In the genomic region with DNA sequence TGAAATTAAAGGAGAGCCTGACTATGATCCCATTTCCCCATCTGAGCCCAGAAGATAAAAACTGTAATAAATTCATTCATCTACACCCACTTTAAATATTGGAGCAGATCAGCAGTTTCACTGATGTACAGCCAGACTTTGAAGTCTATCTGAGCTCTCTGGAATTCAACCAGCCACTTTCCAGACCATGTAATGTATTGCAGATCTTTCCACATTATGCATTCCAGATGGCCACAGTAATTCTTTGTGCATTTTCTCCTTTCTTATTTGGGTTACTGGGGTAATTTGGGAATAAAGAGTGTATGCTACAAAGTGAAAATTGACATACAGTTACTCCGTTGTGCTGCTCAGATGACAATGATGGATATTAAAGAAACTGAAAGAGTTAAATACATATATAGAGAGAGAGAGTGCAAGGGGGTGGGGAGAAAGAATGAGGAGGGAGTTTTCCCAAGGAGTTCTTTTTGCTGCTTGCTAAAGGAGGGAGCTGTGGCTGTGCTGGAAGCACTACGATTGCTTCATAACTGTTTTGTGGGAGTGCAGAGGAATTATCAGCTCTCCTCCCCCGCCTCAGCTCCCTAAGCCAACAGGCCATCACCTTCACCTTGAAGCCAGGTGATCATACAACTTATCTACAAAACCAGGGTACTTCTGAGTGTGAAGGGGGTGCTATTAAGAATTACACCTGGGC, we compare ENCODE assay signal across 13 cellular contexts.
DNase-seq lines count a peak whose midpoint lies in the region; TF ChIP-seq lines count a peak whose summit lies in the region.
"Had no signal": no experiment of that assay in that cellular context is flagged by ENCODE, and none has a peak within 500 bp of the region (broad histone marks: within the 10 kb centered on the region; RNA-seq: fewer than 3 reads in every experiment).

No MANE protein-coding gene starts in this region.

- intact Hi-C loops in uterus (cut with DNase I; ENCODE audit: low total_unique reads): no loop called here

- TF ChIP-seq CTCF in fibroblast of lung (conservative IDR thresholded peaks at IDR 0.05 in 1 of 2, IDR thresholded peaks at IDR 0.05 in 1 of 2; ENCODE audit: low read depth in 1 of 2, low read length in 2 of 2) (no peak), nephron (IDR thresholded peaks at IDR 0.05; ENCODE audit: unreplicated experiment in 3 of 3) (no peak), uterus (IDR thresholded peaks at IDR 0.05) (no peak)

- H3K79me2 ChIP-seq in fibroblast of lung (ENCODE audit: control insufficient read depth, insufficient read depth, low read length): no peaks in the 10 kb centered on the region

- H3K27me3 ChIP-seq in fibroblast of lung (ENCODE audit: control insufficient read depth, insufficient read depth, low read length) (no peaks in the 10 kb centered on the region), uterus (no peaks in the 10 kb centered on the region)
- H3K27me3 ChIP-seq: pancreas had no signal

- no peaks in the 10 kb centered on the region for H3K36me3 ChIP-seq in fibroblast of lung (ENCODE audit: control insufficient read depth, insufficient read depth, low read length)
- H3K36me3 ChIP-seq in uterus: no peaks in the 10 kb centered on the region
- H3K36me3 ChIP-seq: pancreas had no signal

- TF ChIP-seq POLR2A in uterus (IDR thresholded peaks at IDR 0.05): no peak

- H3K27ac ChIP-seq in fibroblast of lung (ENCODE audit: insufficient read depth, low read length) (no peak overlapping the region), uterus (peak overlapping the region; percentile 75 to 80)
- H3K27ac ChIP-seq: 22Rv1 had no signal

- no peak overlapping the region for H3K9ac ChIP-seq in fibroblast of lung (ENCODE audit: insufficient read depth, low read length)

- H3K4me1 ChIP-seq in fibroblast of lung (ENCODE audit: control insufficient read depth, extremely low read depth, insufficient read depth, low read length) (peaks cover 5% of the 10 kb centered on the region), uterus (peaks cover 0 to 7% of the 10 kb centered on the region in 2 donors)
- H3K4me1 ChIP-seq: pancreas had no signal

- DNase-seq in DMS 273 (lab: John Stamatoyannopoulos, UW; ENCODE audit: unreplicated experiment) (peak; percentile 5), DMS 273 treated with DMSO at 0.1 percent for 48 hours (lab: John Stamatoyannopoulos, UW) (no peak), fibroblast of lung (ENCODE audit: low read depth in 2 of 2) (peak; percentile 86 to 88), uterus (peak; percentile 59 to 70), H4 (ENCODE audit: low spot score) (no peak), NCI-H510A treated with DMSO at 0.1 percent for 48 hours (lab: John Stamatoyannopoulos, UW) (no peak), islet precursor cell (no peak)
- DNase-seq: activated CD8-positive, alpha-beta memory T cell treated with anti-CD3 and anti-CD28 coated beads for 24 hours; NCI-H1694 treated with DMSO at 0.1 percent for 48 hours; pancreas had no signal

- H3K4me2 ChIP-seq in fibroblast of lung (ENCODE audit: extremely low read depth, insufficient read depth, low read length): peak overlapping the region; percentile 40

- H3K27ac Mint-ChIP-seq in nephron: peak overlapping the region; percentile 93 to 95 (median 93)
- H3K27ac Mint-ChIP-seq: activated naive CD4-positive, alpha-beta T cell treated with anti-CD3 and anti-CD28 coated beads, Interleukin-2, amount 50 U/mL, for 72 hours had no signal

- no peak overlapping the region for H2AFZ ChIP-seq in fibroblast of lung (ENCODE audit: low read length)

- H3K4me3 ChIP-seq in fibroblast of lung (replicated peaks in 1 of 4; ENCODE audit: control extremely low read depth in 1 of 4, insufficient read depth in 1 of 4, low read depth in 3 of 4, low read length in 4 of 4) (no peak overlapping the region), uterus (peak overlapping the region in 1 of 2 donors; percentile 22)
- H3K4me3 ChIP-seq: pancreas had no signal

- no peaks in the 10 kb centered on the region for H3K36me3 Mint-ChIP-seq in nephron (ENCODE audit: low read depth)
- H3K36me3 Mint-ChIP-seq: activated naive CD4-positive, alpha-beta T cell treated with anti-CD3 and anti-CD28 coated beads, Interleukin-2, amount 50 U/mL, for 72 hours had no signal

- peak overlapping the region; percentile 20 to 74 (median 51) for H3K4me3 Mint-ChIP-seq in nephron

- no peaks in the 10 kb centered on the region for H3K9me3 Mint-ChIP-seq in nephron
- H3K9me3 Mint-ChIP-seq: activated naive CD4-positive, alpha-beta T cell treated with anti-CD3 and anti-CD28 coated beads, Interleukin-2, amount 50 U/mL, for 72 hours had no signal

- H4K20me1 ChIP-seq in fibroblast of lung (ENCODE audit: control insufficient read depth, extremely low read depth, insufficient read depth, low read length): no peaks in the 10 kb centered on the region

- no peaks in the 10 kb centered on the region for H3K27me3 Mint-ChIP-seq in nephron (ENCODE audit: low read depth)

- no peaks in the 10 kb centered on the region for H3K9me3 ChIP-seq in fibroblast of lung (ENCODE audit: control insufficient read depth, insufficient read depth, low read depth, low read length)
- H3K9me3 ChIP-seq in uterus: no peaks in the 10 kb centered on the region
- H3K9me3 ChIP-seq: pancreas had no signal

- peaks cover 82% of the 10 kb centered on the region for H3K4me1 Mint-ChIP-seq in nephron

Comparison
In these comparisons a context has a peak if more than half of its experiments do, and no peak if none do; other contexts are left out.
1. DNase-seq: peak in DMS 273 (single experiment), fibroblast of lung (2 of 2) and uterus (2 of 2); none in DMS 273 treated with DMSO at 0.1 percent for 48 hours (single experiment), H4 (single experiment), NCI-H510A treated with DMSO at 0.1 percent for 48 hours (single experiment) and islet precursor cell (single experiment).